Comparison of ENCODE assay signal across 7 cellular contexts in genomic region chr15:82445420-82445819, GRCh38. TPM values are rescaled to one million over a fixed set of nuclear protein-coding genes. Genes with fewer than 3 reads are reported as not detected.
A peak's percentile ranks its signal among the peaks of the same experiment; 100 is the strongest.
DNase-seq lines count a peak whose midpoint lies in the region; ATAC-seq and TF ChIP-seq lines count a peak whose summit lies in the region.
"Not testable (repeated sequence)": the region's sequence is repeated elsewhere in the genome, so short reads cannot be mapped to it uniquely, and the experiment has no call there.

No MANE protein-coding gene starts in this region.

- 1 to 2% methylated on average over 14 to 24 of the region's 32 CpGs for WGBS in ectodermal cell, 2 experiments
- under 1% methylated on average over 28 of the region's 32 CpGs for WGBS in right cardiac atrium

- not testable (repeated sequence) for H3K27me3 Mint-ChIP-seq in GM23338 (ENCODE audit: insufficient read depth, low read depth, poor library complexity); osteocyte (ENCODE audit: unreplicated experiment)

- not testable (repeated sequence) for H3K9me3 ChIP-seq in ectodermal cell (ENCODE audit: control insufficient read depth, low read length); right cardiac atrium (ENCODE audit: control insufficient read depth, low read length)

- H3K27me3 ChIP-seq in GM23338 (ENCODE audit: insufficient read depth); ectodermal cell (ENCODE audit: control insufficient read depth, insufficient read depth, low read length, poor library complexity, severe bottlenecking); right cardiac atrium (ENCODE audit: control insufficient read depth, insufficient read depth): not testable (repeated sequence)

- DNase-seq in GM23338 (ENCODE audit: low spot score): not testable (repeated sequence)
- DNase-seq in activated T-helper 9 cell treated with anti-CD3 and anti-CD28 coated beads, Interleukin-2, amount 50 U/mL, for 16 hours (ENCODE audit: low read depth): peak; percentile 6
- DNase-seq in right cardiac atrium: peak; percentile 27 to 74 (median 69)
- peak; percentile 72 for DNase-seq in osteocyte (ENCODE audit: extremely low spot score, unreplicated experiment)
- peak in 2 of 3 donors; percentile 29 to 32 for DNase-seq in stimulated activated CD4-positive, alpha-beta T cell treated with anti-CD3 and anti-CD28 coated beads, TNF-alpha, amount 100 ng/mL, for 48 hours (ENCODE audit: low read depth in 3 of 3)

- H3K4me3 Mint-ChIP-seq in GM23338 (peak overlapping the region; percentile 40; the same call in 2 of the 3 replicates), osteocyte (ENCODE audit: unreplicated experiment) (peak overlapping the region; percentile 18)

- not testable (repeated sequence) for H3K9me2 ChIP-seq in GM23338 (ENCODE audit: insufficient read depth)

- peak overlapping the region; percentile 55; the same call in 1 of the 2 replicates for H3K4me2 ChIP-seq in GM23338

- H3K4me3 ChIP-seq in GM23338: peak overlapping the region; percentile 49
- peak overlapping the region; percentile 23 for H3K4me3 ChIP-seq in ectodermal cell (ENCODE audit: insufficient read depth, low read depth, low read length)
- H3K4me3 ChIP-seq in right cardiac atrium (ENCODE audit: low read length): peak overlapping the region; percentile 42

- not testable (repeated sequence) for H2AFZ ChIP-seq in GM23338

- not testable (repeated sequence) for ATAC-seq in GM23338, right cardiac atrium

- not testable (repeated sequence) for H3K27ac ChIP-seq in GM23338 (ENCODE audit: low read depth); VCaP; ectodermal cell (ENCODE audit: insufficient read depth, low read depth, low read length, poor library complexity, severe bottlenecking)
- H3K27ac ChIP-seq in right cardiac atrium (ENCODE audit: low read length): peak overlapping the region; percentile 83

- not testable (repeated sequence) for H3K4me1 Mint-ChIP-seq in GM23338; osteocyte (ENCODE audit: unreplicated experiment)

- H3K36me3 Mint-ChIP-seq in GM23338 (ENCODE audit: low read depth); osteocyte (ENCODE audit: unreplicated experiment): not testable (repeated sequence)

- not testable (repeated sequence) for H3K9me3 Mint-ChIP-seq in GM23338; osteocyte (ENCODE audit: unreplicated experiment)

- not testable (repeated sequence) for H3K4me1 ChIP-seq in GM23338 (ENCODE audit: insufficient read depth); ectodermal cell (ENCODE audit: control insufficient read depth, insufficient read depth, low read length); right cardiac atrium (ENCODE audit: control insufficient read depth, insufficient read depth, low read length)

- not testable (repeated sequence) for H3K27ac Mint-ChIP-seq in GM23338; osteocyte (ENCODE audit: unreplicated experiment)

- H3K79me2 ChIP-seq in GM23338 (replicated peaks; ENCODE audit: insufficient read depth): not testable (repeated sequence)

- not testable (repeated sequence) for H3K36me3 ChIP-seq in GM23338 (ENCODE audit: insufficient read depth); ectodermal cell (ENCODE audit: control insufficient read depth, insufficient read depth, low read length)

- H3F3A ChIP-seq in GM23338 (replicated peaks; ENCODE audit: low read depth): not testable (repeated sequence)

- TF ChIP-seq CTCF in GM23338 (conservative IDR thresholded peaks at IDR 0.05; ENCODE audit: low read depth in 2 of 2) (peak; percentile 32 to 37), VCaP (conservative IDR thresholded peaks at IDR 0.05) (peak; percentile 47), osteocyte (IDR thresholded peaks at IDR 0.05) (peak; percentile 22)

- not testable (repeated sequence) for H4K20me1 ChIP-seq in GM23338 (replicated peaks; ENCODE audit: insufficient read depth)

- intact Hi-C loops in right cardiac atrium (cut with DNase I): not testable (repeated sequence)

RNA-seq across cellular contexts. Expression of gene GOLGA6L9, which starts 15.8 kb away (rescaled TPM):
- total RNA-seq in GM23338 (2014; rRNA removed; shearing (Covaris generic)): 12.7 and 13.0 TPM in 2 replicates
- polyA plus RNA-seq in GM23338 (2016; fragmentation: Nextera tagmentation; extraction: Ambion mirVana): 9.6 and 11.0 TPM in 2 replicates
- polyA plus RNA-seq in ectodermal cell (2013, experiment 1 of 4): 10.7 TPM
- polyA plus RNA-seq in ectodermal cell (2013, experiment 2 of 4): 10.6 TPM
- 9.2 TPM for polyA plus RNA-seq in ectodermal cell (2013, experiment 3 of 4)
- polyA plus RNA-seq in ectodermal cell (2013, experiment 4 of 4): 10.1 TPM
- total RNA-seq in right cardiac atrium: 1 to 10 TPM; 1.1 to 1.7 (median 1.5) TPM
- 4.7 TPM for polyA plus RNA-seq in right cardiac atrium
- total RNA-seq in osteocyte: 2.6 and 2.8 TPM in 2 replicates
